ENCODE assay signal across 23 cellular contexts in the genomic region with DNA sequence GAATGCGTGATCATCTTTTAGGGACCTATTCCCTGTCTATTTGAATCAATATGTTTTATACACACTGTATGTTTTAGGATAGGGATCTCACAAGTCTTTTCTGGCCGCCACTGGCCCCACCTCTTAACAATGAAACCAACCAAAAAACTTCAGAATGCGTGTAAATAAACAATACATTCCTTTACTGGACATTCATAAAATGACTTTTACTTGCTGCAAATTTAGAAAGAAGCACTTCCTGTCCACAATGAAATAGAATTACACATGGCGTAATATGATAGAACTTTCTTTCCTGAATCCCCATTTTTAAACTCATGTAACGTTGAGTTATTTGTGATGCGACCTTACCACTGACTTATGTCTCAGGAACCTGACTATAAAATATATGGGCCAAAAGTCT.
"Had no signal": no experiment of that assay in that cellular context is flagged by ENCODE, and none has a peak within 500 bp of the region (broad histone marks: within the 10 kb centered on the region; RNA-seq: fewer than 3 reads in every experiment).

No MANE protein-coding gene starts in this region.

- H3K36me3 Mint-ChIP-seq: activated naive CD8-positive, alpha-beta T cell treated with anti-CD3 and anti-CD28 coated beads for 36 hours had no signal

- H3K27ac ChIP-seq: epithelial cell of prostate, ovary, right lobe of liver, testis, VCaP had no signal

- H3K9me3 Mint-ChIP-seq: activated naive CD8-positive, alpha-beta T cell treated with anti-CD3 and anti-CD28 coated beads for 36 hours had no signal

- H3K36me3 ChIP-seq: ovary, right lobe of liver had no signal

- H3K4me1 ChIP-seq: right lobe of liver, testis had no signal

- H3K27me3 Mint-ChIP-seq: dendritic cell treated with granulocyte-macrophage colony-stimulating factor and Interleukin-4, amounts not matched to agents 40 ng/mL and 50 ng/mL, for 4 days; naive thymus-derived CD4-positive, alpha-beta T cell; progenitor cell of endocrine pancreas had no signal

- H3K4me3 Mint-ChIP-seq: activated naive CD8-positive, alpha-beta T cell treated with anti-CD3 and anti-CD28 coated beads for 36 hours; dendritic cell treated with granulocyte-macrophage colony-stimulating factor and Interleukin-4, amounts not matched to agents 40 ng/mL and 50 ng/mL, for 4 days; naive thymus-derived CD4-positive, alpha-beta T cell; T-helper 1 cell treated with Interleukin-12 subunit alpha and Interleukin-12 subunit beta and Interleukin-4 antibody, amounts not matched to agents 30 μg/mL and 1 μg/mL, for 36 hours had no signal

- H3K9me3 ChIP-seq: ovary, right lobe of liver, testis had no signal

- H3K27ac Mint-ChIP-seq: activated naive CD8-positive, alpha-beta T cell treated with anti-CD3 and anti-CD28 coated beads for 36 hours; dendritic cell treated with granulocyte-macrophage colony-stimulating factor and Interleukin-4, amounts not matched to agents 40 ng/mL and 50 ng/mL, for 4 days; naive thymus-derived CD4-positive, alpha-beta T cell; progenitor cell of endocrine pancreas; T-helper 1 cell treated with Interleukin-12 subunit alpha and Interleukin-12 subunit beta and Interleukin-4 antibody, amounts not matched to agents 30 μg/mL and 1 μg/mL, for 36 hours had no signal

- H3K27me3 ChIP-seq: ovary, right lobe of liver, testis had no signal

- H3K4me3 ChIP-seq: ovary, right lobe of liver, testis had no signal

- DNase-seq: activated CD4-positive, alpha-beta T cell treated with anti-CD3 and anti-CD28 coated beads for 4 hours; activated CD4-positive, alpha-beta T cell treated with anti-CD3 and anti-CD28 coated beads, Interleukin-2, amount 50 U/mL, for 4 hours; activated effector memory CD4-positive, alpha-beta T cell treated with Interleukin-2 at 50 U/mL for 16 hours; activated naive CD4-positive, alpha-beta T cell treated with Interleukin-2 at 50 U/mL for 16 hours; activated naive CD8-positive, alpha-beta T cell treated with anti-CD3 and anti-CD28 coated beads for 36 hours; caudate nucleus; head of caudate nucleus; hippocampal formation; midbrain; naive thymus-derived CD4-positive, alpha-beta T cell; ovary; right lobe of liver; stimulated activated CD4-positive, alpha-beta T cell treated with anti-CD3 and anti-CD28 coated beads, Interleukin-12 subunit alpha, Interleukin-12 subunit beta, amount 100 ng/mL, for 4 hours; stimulated activated CD4-positive, alpha-beta T cell treated with anti-CD3 and anti-CD28 coated beads, Interleukin-4, amount 100 ng/mL, for 1 hour; stimulated activated naive CD8-positive, alpha-beta T cell treated with anti-CD3 and anti-CD28 coated beads, Interleukin-15, Interleukin-2, amounts not matched to agents 100 U/mL and 50 U/mL, for 24 hours; T-helper 9 cell; testis; trophoblast cell had no signal

- H3K4me1 Mint-ChIP-seq: activated naive CD8-positive, alpha-beta T cell treated with anti-CD3 and anti-CD28 coated beads for 36 hours; naive thymus-derived CD4-positive, alpha-beta T cell had no signal

- ATAC-seq: naive thymus-derived CD4-positive, alpha-beta T cell; right lobe of liver; stimulated activated naive CD8-positive, alpha-beta T cell treated with anti-CD3 and anti-CD28 coated beads, Interleukin-15, Interleukin-2, amounts not matched to agents 100 U/mL and 50 U/mL, for 24 hours had no signal
